In the genomic region with DNA sequence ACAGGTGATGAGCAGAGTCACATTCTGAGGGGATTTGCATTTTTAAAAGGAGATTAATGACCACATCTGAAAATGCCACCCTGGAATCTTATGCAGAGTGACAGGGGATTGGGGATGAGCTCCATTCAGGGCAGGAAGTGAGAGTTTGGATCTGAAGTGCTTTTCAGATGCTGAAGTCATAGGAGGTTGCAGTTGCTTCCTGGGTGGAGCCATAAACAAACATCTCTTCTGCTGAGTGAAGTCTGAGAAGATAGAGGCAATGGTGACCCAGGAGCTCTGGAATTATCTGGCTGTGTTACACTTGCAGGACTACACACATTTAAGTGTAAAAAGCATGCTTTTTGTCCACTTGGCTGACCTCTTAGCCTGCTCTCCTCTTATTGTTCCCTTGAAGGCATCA, we compare ENCODE assay signal across 28 cellular contexts. TPM values are rescaled to one million over a fixed set of nuclear protein-coding genes. Genes with fewer than 3 reads are reported as not detected.
A peak's percentile ranks its signal among the peaks of the same experiment; 100 is the strongest.
DNase-seq lines count a peak whose midpoint lies in the region; TF ChIP-seq lines count a peak whose summit lies in the region.
"Had no signal": no experiment of that assay in that cellular context is flagged by ENCODE, and none has a peak within 500 bp of the region (broad histone marks: within the 10 kb centered on the region; RNA-seq: fewer than 3 reads in every experiment).

No MANE protein-coding gene starts in this region.

- no peaks in the 10 kb centered on the region for H3F3A ChIP-seq in SK-N-SH (replicated peaks; ENCODE audit: insufficient read depth)

- TF ChIP-seq RAD21 in SK-N-SH (IDR thresholded peaks at IDR 0.05; ENCODE audit: low read length): no peak

- no peaks in the 10 kb centered on the region for H4K20me1 ChIP-seq in SK-N-SH (ENCODE audit: insufficient read depth)

- peaks cover 0 to 5% of the 10 kb centered on the region in 2 experiments; a peak in 1 of 4 replicates for H3K4me1 ChIP-seq in SK-N-SH (ENCODE audit: control insufficient read depth in 1 of 2, insufficient read depth in 2 of 2, low read depth in 1 of 2, low read length in 1 of 2)
- H3K4me1 ChIP-seq: esophagus muscularis mucosa, gastrocnemius medialis, tibial nerve had no signal

- no peaks in the 10 kb centered on the region for H3K9me3 Mint-ChIP-seq in immature natural killer cell
- H3K9me3 Mint-ChIP-seq: activated naive CD8-positive, alpha-beta T cell treated with anti-CD3 and anti-CD28 coated beads, Interleukin-2, amount 10 ng/mL, durations not matched to agents 7 days and 5 days; activated T-cell treated with anti-CD3 and anti-CD28 coated beads, Interleukin-2, amount 50 U/mL, for 4 hours; stimulated activated effector memory CD8-positive, alpha-beta T cell treated with anti-CD3 and anti-CD28 coated beads, Interleukin-12 subunit alpha, Interleukin-12 subunit beta, amount 100 ng/mL, for 72 hours had no signal

- no peak overlapping the region for H2AFZ ChIP-seq in SK-N-SH (ENCODE audit: low read depth)
- H2AFZ ChIP-seq: hepatocyte had no signal

- no peaks in the 10 kb centered on the region for H3K27me3 ChIP-seq in SK-N-SH (ENCODE audit: insufficient read depth)
- H3K27me3 ChIP-seq: gastrocnemius medialis, hepatocyte, tibial nerve had no signal

- no peak overlapping the region for H3K4me2 ChIP-seq in SK-N-SH
- H3K4me2 ChIP-seq: hepatocyte had no signal

- H3K27ac ChIP-seq in epithelial cell of prostate (peak overlapping the region; percentile 9), SK-N-SH (ENCODE audit: low read depth in 2 of 2, low read length in 1 of 2) (no peak overlapping the region)
- H3K27ac ChIP-seq: esophagus muscularis mucosa, gastrocnemius medialis, hepatocyte, tibial nerve had no signal

- no peaks in the 10 kb centered on the region for H3K9me3 ChIP-seq in SK-N-SH
- H3K9me3 ChIP-seq: esophagus muscularis mucosa, gastrocnemius medialis had no signal

- no peak for TF ChIP-seq CTCF in SK-N-SH (IDR thresholded peaks at IDR 0.05)

- POLR2A ChIA-PET in SK-N-SH (lab: Yijun Ruan, JAX): no interaction called here

- no peaks in the 10 kb centered on the region for H3K79me2 ChIP-seq in SK-N-SH (ENCODE audit: insufficient read depth)
- H3K79me2 ChIP-seq: hepatocyte had no signal

- H3K9me2 ChIP-seq in SK-N-SH: no peaks in the 10 kb centered on the region

- no peak overlapping the region for H3K4me3 Mint-ChIP-seq in immature natural killer cell
- H3K4me3 Mint-ChIP-seq: activated CD8-positive, alpha-beta memory T cell treated with anti-CD3 and anti-CD28 coated beads, Interleukin-2, amount 10 ng/mL, durations not matched to agents 7 days and 5 days; activated naive CD8-positive, alpha-beta T cell treated with anti-CD3 and anti-CD28 coated beads, Interleukin-2, amount 10 ng/mL, durations not matched to agents 7 days and 5 days; activated T-cell treated with anti-CD3 and anti-CD28 coated beads, Interleukin-2, amount 50 U/mL, for 4 hours; nephron; stimulated activated effector memory CD8-positive, alpha-beta T cell treated with anti-CD3 and anti-CD28 coated beads, Interleukin-12 subunit alpha, Interleukin-12 subunit beta, amount 100 ng/mL, for 72 hours had no signal

- H3K4me1 Mint-ChIP-seq in immature natural killer cell: no peaks in the 10 kb centered on the region
- H3K4me1 Mint-ChIP-seq: activated CD8-positive, alpha-beta memory T cell treated with anti-CD3 and anti-CD28 coated beads, Interleukin-2, amount 10 ng/mL, durations not matched to agents 7 days and 5 days; activated naive CD8-positive, alpha-beta T cell treated with anti-CD3 and anti-CD28 coated beads, Interleukin-2, amount 10 ng/mL, durations not matched to agents 7 days and 5 days; nephron; stimulated activated effector memory CD8-positive, alpha-beta T cell treated with anti-CD3 and anti-CD28 coated beads, Interleukin-12 subunit alpha, Interleukin-12 subunit beta, amount 100 ng/mL, for 72 hours had no signal

- no peak overlapping the region for H3K27ac Mint-ChIP-seq in immature natural killer cell
- H3K27ac Mint-ChIP-seq: activated CD8-positive, alpha-beta memory T cell treated with anti-CD3 and anti-CD28 coated beads, Interleukin-2, amount 10 ng/mL, durations not matched to agents 7 days and 5 days; activated naive CD8-positive, alpha-beta T cell treated with anti-CD3 and anti-CD28 coated beads, Interleukin-2, amount 10 ng/mL, durations not matched to agents 7 days and 5 days; nephron; stimulated activated effector memory CD8-positive, alpha-beta T cell treated with anti-CD3 and anti-CD28 coated beads, Interleukin-12 subunit alpha, Interleukin-12 subunit beta, amount 100 ng/mL, for 72 hours had no signal

- no peak overlapping the region for H3K4me3 ChIP-seq in SK-N-SH (ENCODE audit: low read depth in 2 of 2, low read length in 1 of 2)
- H3K4me3 ChIP-seq: esophagus muscularis mucosa, gastrocnemius medialis, hepatocyte, tibial nerve had no signal

- CTCF ChIA-PET in SK-N-SH (lab: Yijun Ruan, JAX): no interaction called here

- H3K9ac ChIP-seq in SK-N-SH: no peak overlapping the region

- peak; percentile 17 for DNase-seq in ELR (ENCODE audit: low read depth)
- DNase-seq in NCI-H748 (lab: John Stamatoyannopoulos, UW; ENCODE audit: unreplicated experiment): peak; percentile 25
- DNase-seq in epithelial cell of prostate (ENCODE audit: low read depth, low spot score): no peak
- DNase-seq in HCEC 1CT: no peak
- no peak for DNase-seq in immature natural killer cell
- no peak for DNase-seq in SK-N-SH
- DNase-seq in NCI-H1694 (lab: John Stamatoyannopoulos, UW): no peak
- DNase-seq: activated CD4-positive, alpha-beta T cell treated with anti-CD3 and anti-CD28 coated beads, Interleukin-2, amount 50 U/mL, for 4 hours; activated CD8-positive, alpha-beta memory T cell treated with anti-CD3 and anti-CD28 coated beads, Interleukin-2, amount 10 ng/mL, durations not matched to agents 7 days and 5 days; activated gamma-delta T cell; activated naive CD8-positive, alpha-beta T cell treated with anti-CD3 and anti-CD28 coated beads, Interleukin-2, amount 10 ng/mL, durations not matched to agents 7 days and 5 days; activated T-cell treated with anti-CD3 and anti-CD28 coated beads, Interleukin-2, amount 50 U/mL, for 4 hours; central memory CD4-positive, alpha-beta T cell; DMS79 treated with DMSO at 0.1 percent for 48 hours; gastrocnemius medialis; Karpas-422; NCI-H1417 treated with DMSO at 0.1 percent for 48 hours; NCI-H2081 treated with DMSO at 0.1 percent for 48 hours; NCI-H226; NCI-H774; RPMI8226 had no signal

- no peak for TF ChIP-seq EP300 in SK-N-SH (IDR thresholded peaks at IDR 0.05; ENCODE audit: borderline replicate concordance in 1 of 2, low read depth in 1 of 2, low read length in 1 of 2)

- peaks cover 0 to 3% (median 0%) of the 10 kb centered on the region in 3 donors for H3K36me3 Mint-ChIP-seq in immature natural killer cell
- H3K36me3 Mint-ChIP-seq: activated CD8-positive, alpha-beta memory T cell treated with anti-CD3 and anti-CD28 coated beads, Interleukin-2, amount 10 ng/mL, durations not matched to agents 7 days and 5 days; activated naive CD8-positive, alpha-beta T cell treated with anti-CD3 and anti-CD28 coated beads, Interleukin-2, amount 10 ng/mL, durations not matched to agents 7 days and 5 days; stimulated activated effector memory CD8-positive, alpha-beta T cell treated with anti-CD3 and anti-CD28 coated beads, Interleukin-12 subunit alpha, Interleukin-12 subunit beta, amount 100 ng/mL, for 72 hours had no signal

- peaks cover 4 to 8% (median 4%) of the 10 kb centered on the region in 3 donors for H3K27me3 Mint-ChIP-seq in immature natural killer cell (ENCODE audit: low read depth in 3 of 3)
- H3K27me3 Mint-ChIP-seq: activated CD8-positive, alpha-beta memory T cell treated with anti-CD3 and anti-CD28 coated beads, Interleukin-2, amount 10 ng/mL, durations not matched to agents 7 days and 5 days had no signal

- no peaks in the 10 kb centered on the region for H3K36me3 ChIP-seq in SK-N-SH (replicated peaks in 1 of 2; ENCODE audit: control insufficient read depth in 1 of 2, insufficient read depth in 2 of 2, low read length in 1 of 2)
- H3K36me3 ChIP-seq: esophagus muscularis mucosa, gastrocnemius medialis, tibial nerve had no signal

TF ChIP-seq in SK-N-SH, 30 proteins besides CTCF, POLR2A, EP300 and RAD21:
- TF ChIP-seq POLR2AphosphoS5 (IDR thresholded peaks at IDR 0.05; ENCODE audit: low read depth, low read length): no peak
- no peak for TF ChIP-seq ELF1 (IDR thresholded peaks at IDR 0.05)
- TF ChIP-seq TEAD4 (IDR thresholded peaks at IDR 0.05; ENCODE audit: borderline replicate concordance, insufficient read depth): no peak
- TF ChIP-seq MXI1 (IDR thresholded peaks at IDR 0.05; ENCODE audit: low read depth, low read length): no peak

RNA-seq across cellular contexts. Expression of a gene that starts 51.4 kb away (rescaled TPM):
- polyA plus RNA-seq in immature natural killer cell: not detected
- polyA plus RNA-seq in SK-N-SH (2012; rRNA removed): 0.06 and 0.15 TPM in 2 replicates
- polyA plus RNA-seq in SK-N-SH (2012; cell fraction: cytosol; rRNA removed): 0.08 and 0.12 TPM in 2 replicates
- polyA plus RNA-seq in SK-N-SH (2012; cell fraction: nucleus; rRNA removed): 0.06 and 0.11 TPM in 2 replicates
- polyA plus RNA-seq: H1, hepatocyte, HepG2 had no signal

Comparison
In these comparisons a context has a peak if more than half of its experiments do, and no peak if none do; other contexts are left out.
1. DNase-seq: peak in ELR (single experiment) and NCI-H748 (single experiment); none in epithelial cell of prostate (single experiment), HCEC 1CT (single experiment), immature natural killer cell (0 of 3), SK-N-SH (single experiment) and NCI-H1694 (single experiment).